Comparison of ENCODE assay signal across 7 cellular contexts in genomic region chr10:47730911-47731310, GRCh38. TPM values are rescaled to one million over a fixed set of nuclear protein-coding genes. Genes with fewer than 3 reads are reported as not detected.
"Had no signal": no experiment of that assay in that cellular context is flagged by ENCODE, and none has a peak within 500 bp of the region (broad histone marks: within the 10 kb centered on the region; RNA-seq: fewer than 3 reads in every experiment).

No MANE protein-coding gene starts in this region.

RNA-seq across cellular contexts. Expression of gene SYT15B, which starts 32.5 kb away (rescaled TPM):
- total RNA-seq: natural killer cell treated with Interleukin-12 subunit alpha and Interleukin-12 subunit beta and Interleukin-15 and Interleukin-18, amount 100 ng/mL, for 72 hours; occipital lobe; pulmonary artery endothelial cell; skeletal muscle tissue had no signal
- polyA plus RNA-seq: naive thymus-derived CD4-positive, alpha-beta T cell; naive thymus-derived CD8-positive, alpha-beta T cell; neural cell had no signal
